ENCODE assay signal across 8 cellular contexts in genomic region chr2:46460991-46461715, GRCh38. TPM values are rescaled to one million over a fixed set of nuclear protein-coding genes. Genes with fewer than 3 reads are reported as not detected.
DNase-seq lines count a peak whose midpoint lies in the region; ATAC-seq lines count a peak whose summit lies in the region.

No MANE protein-coding gene starts in this region.

- peak; percentile 73 for ATAC-seq in left colon

- intact Hi-C loops in left colon (cut with DNase I, micrococcal nuclease), result loop anchor here in 1 of 2 donors (2.0 kb wide), 2 partner anchors 398 to 450 kb away; no protein-coding TSS in a partner anchor

- DNase-seq in DMS114 treated with DMSO at 0.1 percent for 48 hours (lab: John Stamatoyannopoulos, UW; ENCODE audit: unreplicated experiment), result peak; percentile 26
- peak; percentile 52 for DNase-seq in H4 (ENCODE audit: low spot score)
- peak; percentile 10 for DNase-seq in NCI-H1694 (lab: John Stamatoyannopoulos, UW)
- peak; percentile 88 for DNase-seq in activated CD4-positive, CD25-positive, alpha-beta regulatory T cell treated with anti-CD3 and anti-CD28 coated beads, Interleukin-2, amount 50 U/mL, for 72 hours
- peak; percentile 77 for DNase-seq in cerebellum (ENCODE audit: low spot score)
- DNase-seq in left colon, result peak in 1 of 2 donors; percentile 83
- peak; percentile 79 for DNase-seq in stimulated activated CD4-positive, alpha-beta T cell treated with anti-CD3 and anti-CD28 coated beads, Interleukin-4, amount 100 ng/mL, for 24 hours
- no peak for DNase-seq in cortex of kidney (lab: John Stamatoyannopoulos, UW)

RNA-seq across cellular contexts. Expression of gene TMEM247, which starts 18.2 kb away (rescaled TPM):
- not detected in 2 replicates for total RNA-seq in H4 (2014; rRNA removed; shearing (Covaris generic))
- total RNA-seq in cerebellum, result not detected
- total RNA-seq in left colon, result not detected
